12 cellular contexts compared by ENCODE assay signal in the genomic region with DNA sequence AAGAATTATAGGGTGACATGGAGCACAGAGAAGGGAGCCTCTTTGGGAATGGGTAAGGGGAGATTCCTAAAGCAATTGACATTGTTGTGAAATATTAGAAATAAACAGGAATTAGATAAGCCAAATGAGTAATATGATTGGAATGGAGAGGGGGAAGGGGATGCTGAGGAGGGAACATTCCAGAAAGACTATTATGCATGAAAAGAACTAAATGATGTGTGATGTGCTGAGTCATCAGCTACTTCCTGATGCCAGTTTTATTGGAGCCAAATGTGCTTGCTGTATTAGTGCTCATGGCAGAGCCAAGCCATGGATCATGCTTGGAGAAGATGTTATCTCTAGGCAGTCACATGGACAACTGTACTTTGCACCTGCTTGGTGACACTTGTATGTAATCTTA.
DNase-seq lines count a peak whose midpoint lies in the region; ATAC-seq, FAIRE-seq and TF ChIP-seq lines count a peak whose summit lies in the region.
"Had no signal": no experiment of that assay in that cellular context is flagged by ENCODE, and none has a peak within 500 bp of the region (broad histone marks: within the 10 kb centered on the region; RNA-seq: fewer than 3 reads in every experiment).

No MANE protein-coding gene starts in this region.

- no peaks in the 10 kb centered on the region for H3K79me2 ChIP-seq in K562 (ENCODE audit: control insufficient read depth, insufficient read depth, low read length)

- H3K4me3 ChIP-seq in K562 = no peak overlapping the region
- no peak overlapping the region for H3K4me3 ChIP-seq in left ventricle myocardium inferior
- H3K4me3 ChIP-seq: suprapubic skin had no signal

- H2AFZ ChIP-seq in K562 (ENCODE audit: low read depth, low read length) = no peak overlapping the region

- H3K36me3 ChIP-seq in K562 (ENCODE audit: control insufficient read depth, insufficient read depth, low read length) (no peaks in the 10 kb centered on the region), left ventricle myocardium inferior (no peaks in the 10 kb centered on the region)
- H3K36me3 ChIP-seq: suprapubic skin had no signal

- TF ChIP-seq CTCF in K562 (IDR thresholded peaks at IDR 0.05 in 2 of 3, conservative IDR thresholded peaks at IDR 0.05 in 1 of 3; ENCODE audit: insufficient read depth in 2 of 3, low read depth in 1 of 3, low read length in 3 of 3) = no peak
- no peak for TF ChIP-seq CTCF in left ventricle myocardium inferior (IDR thresholded peaks at IDR 0.05; ENCODE audit: borderline replicate concordance)

- no peak for TF ChIP-seq EP300 in K562 (IDR thresholded peaks at IDR 0.05; ENCODE audit: low read length)

- CTCF ChIA-PET in K562 (lab: Yijun Ruan, JAX; ENCODE audit: low intra/inter-chr PET ratio) = no interaction called here

- ATAC-seq in K562 (no peak), HG02610 (IDR thresholded peaks at IDR 0.05; ENCODE audit: unreplicated experiment) (no peak), GM19397 (IDR thresholded peaks at IDR 0.05; ENCODE audit: unreplicated experiment) (no peak), HG03097 (IDR thresholded peaks at IDR 0.05; ENCODE audit: low FRiP score, unreplicated experiment) (no peak)
- ATAC-seq: natural killer cell had no signal

- FAIRE-seq in HTR-8/SVneo (lab: Jason Lieb, UNC) (peak; percentile 31), K562 (lab: Jason Lieb, UNC) (no peak), islet of Langerhans (lab: Jason Lieb, UNC) (peak; percentile 80)

- H3K9me3 ChIP-seq in K562 (replicated peaks; ENCODE audit: control insufficient read depth, insufficient read depth, low read depth, low read length) = no peaks in the 10 kb centered on the region
- no peaks in the 10 kb centered on the region for H3K9me3 ChIP-seq in left ventricle myocardium inferior (replicated peaks)
- H3K9me3 ChIP-seq: suprapubic skin had no signal

- H3K27ac ChIP-seq in K562 (ENCODE audit: extremely low read depth, low read depth, low read length) (no peak overlapping the region), left ventricle myocardium inferior (replicated peaks) (no peak overlapping the region)
- H3K27ac ChIP-seq: suprapubic skin had no signal

- no TSS peak for BruUV-seq in K562 (replicated peaks; lab: Mats Ljungman, UMichigan)

- H3K9ac ChIP-seq in K562 (ENCODE audit: insufficient read depth in 1 of 2, low read depth in 2 of 2, low read length in 2 of 2) = no peak overlapping the region

- no peak overlapping the region for H3K4me2 ChIP-seq in K562 (ENCODE audit: insufficient read depth, low read length)

- in situ Hi-C loops in K562 (cut with MboI) = no loop called here

- DNase-seq in AG08395 (ENCODE audit: low spot score) (peak; percentile 80), HTR-8/SVneo (ENCODE audit: insufficient read length, low spot score) (peak; percentile 28), K562 (ENCODE audit: extremely low read depth in 1 of 4, low spot score in 3 of 4) (no peak), left ventricle myocardium inferior (no peak)
- DNase-seq: aorta, natural killer cell, NCI-H2081 treated with DMSO at 0.1 percent for 48 hours had no signal

- H4K20me1 ChIP-seq in K562 (replicated peaks; ENCODE audit: control insufficient read depth, insufficient read depth, low read length) = no peaks in the 10 kb centered on the region

- POLR2A ChIA-PET in K562 (lab: Yijun Ruan, JAX) = no interaction called here

- intact Hi-C loops in K562 (cut with micrococcal nuclease) = no loop called here
- intact Hi-C loops in left ventricle myocardium inferior (cut with micrococcal nuclease) = no loop called here

- H3K4me1 ChIP-seq in K562 (replicated peaks in 1 of 2; ENCODE audit: control insufficient read depth in 2 of 2, insufficient read depth in 2 of 2, low read length in 2 of 2) (no peaks in the 10 kb centered on the region), left ventricle myocardium inferior (no peaks in the 10 kb centered on the region)
- H3K4me1 ChIP-seq: suprapubic skin had no signal

- no peak for TF ChIP-seq POLR2A in K562 (conservative IDR thresholded peaks at IDR 0.05)

- TF ChIP-seq RAD21 in K562 (CRISPR knock-in tag; conservative IDR thresholded peaks at IDR 0.05 in 1 of 2, IDR thresholded peaks at IDR 0.05 in 1 of 2) = no peak

- H3K9me1 ChIP-seq in K562 (ENCODE audit: control insufficient read depth, insufficient read depth, low read length) = no peaks in the 10 kb centered on the region

- H3K27me3 ChIP-seq in K562 (ENCODE audit: control insufficient read depth in 2 of 2, insufficient read depth in 2 of 2, low read length in 2 of 2) (no peaks in the 10 kb centered on the region), left ventricle myocardium inferior (ENCODE audit: low read depth) (no peaks in the 10 kb centered on the region)
- H3K27me3 ChIP-seq: suprapubic skin had no signal

TF ChIP-seq in K562, 482 proteins besides CTCF, POLR2A, EP300 and RAD21:
- peak; percentile 41; the same call in 1 of the 2 replicates for TF ChIP-seq C11orf30 (IDR thresholded peaks at IDR 0.05; ENCODE audit: low read depth)
- no peak for TF ChIP-seq HDAC6 (IDR thresholded peaks at IDR 0.05; ENCODE audit: low read depth, low read length)
- TF ChIP-seq, protein P1, sequence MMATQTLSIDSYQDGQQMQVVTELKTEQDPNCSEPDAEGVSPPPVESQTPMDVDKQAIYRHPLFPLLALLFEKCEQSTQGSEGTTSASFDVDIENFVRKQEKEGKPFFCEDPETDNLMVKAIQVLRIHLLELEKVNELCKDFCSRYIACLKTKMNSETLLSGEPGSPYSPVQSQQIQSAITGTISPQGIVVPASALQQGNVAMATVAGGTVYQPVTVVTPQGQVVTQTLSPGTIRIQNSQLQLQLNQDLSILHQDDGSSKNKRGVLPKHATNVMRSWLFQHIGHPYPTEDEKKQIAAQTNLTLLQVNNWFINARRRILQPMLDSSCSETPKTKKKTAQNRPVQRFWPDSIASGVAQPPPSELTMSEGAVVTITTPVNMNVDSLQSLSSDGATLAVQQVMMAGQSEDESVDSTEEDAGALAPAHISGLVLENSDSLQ (IDR thresholded peaks at IDR 0.05) = no peak
- no peak for TF ChIP-seq CCAR2 (IDR thresholded peaks at IDR 0.05; ENCODE audit: low read depth, low read length)
- TF ChIP-seq MAFF (IDR thresholded peaks at IDR 0.05; ENCODE audit: low read length) = no peak
- TF ChIP-seq ZNF551 (CRISPR knock-in tag; IDR thresholded peaks at IDR 0.05) = no peak
- peak; percentile 49 for TF ChIP-seq NFE2 (IDR thresholded peaks at IDR 0.05; ENCODE audit: low read depth)
- TF ChIP-seq, protein P2, sequence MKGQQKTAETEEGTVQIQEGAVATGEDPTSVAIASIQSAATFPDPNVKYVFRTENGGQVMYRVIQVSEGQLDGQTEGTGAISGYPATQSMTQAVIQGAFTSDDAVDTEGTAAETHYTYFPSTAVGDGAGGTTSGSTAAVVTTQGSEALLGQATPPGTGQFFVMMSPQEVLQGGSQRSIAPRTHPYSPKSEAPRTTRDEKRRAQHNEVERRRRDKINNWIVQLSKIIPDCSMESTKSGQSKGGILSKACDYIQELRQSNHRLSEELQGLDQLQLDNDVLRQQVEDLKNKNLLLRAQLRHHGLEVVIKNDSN (CRISPR knock-in tag; IDR thresholded peaks at IDR 0.05) = no peak
- TF ChIP-seq PCBP2 (IDR thresholded peaks at IDR 0.05; ENCODE audit: low read depth, low read length, poor library complexity, severe bottlenecking) = no peak
- peak; percentile 51 for TF ChIP-seq MAFG (tag; conservative IDR thresholded peaks at IDR 0.05)
- no peak for TF ChIP-seq STAG1 (CRISPR knock-in tag; IDR thresholded peaks at IDR 0.05; ENCODE audit: borderline replicate concordance)
- peak; percentile 55 for TF ChIP-seq ZNF316 (IDR thresholded peaks at IDR 0.05)
- no peak for TF ChIP-seq NCOA1 (IDR thresholded peaks at IDR 0.05; ENCODE audit: low read depth)

Comparison
In these comparisons a context has a peak if more than half of its experiments do, and no peak if none do; other contexts are left out.
1. DNase-seq: peak in AG08395 (single experiment) and HTR-8/SVneo (single experiment); none in K562 (0 of 4) and left ventricle myocardium inferior (single experiment).